In genomic region chr5:80487444-80487828, GRCh38 we compare ENCODE assay signal across 8 cellular contexts. TPM values are rescaled to one million over a fixed set of nuclear protein-coding genes. Genes with fewer than 3 reads are reported as not detected.
DNase-seq lines count a peak whose midpoint lies in the region; ATAC-seq and TF ChIP-seq lines count a peak whose summit lies in the region.

No MANE protein-coding gene starts in this region.

- H4K20me1 ChIP-seq in DND-41 (ENCODE audit: insufficient read depth, low read length), result no peaks in the 10 kb centered on the region

- no peak for TF ChIP-seq EP300 in esophagus muscularis mucosa (IDR thresholded peaks at IDR 0.05)

- TF ChIP-seq POLR2A in esophagus muscularis mucosa (IDR thresholded peaks at IDR 0.05; ENCODE audit: low read depth) (no peak), GM18505 (IDR thresholded peaks at IDR 0.05; ENCODE audit: borderline replicate concordance, extremely low read depth, insufficient read depth, insufficient read length) (no peak)

- H3K4me3 ChIP-seq in DND-41 (ENCODE audit: low read depth in 1 of 2, low read length in 2 of 2) (peak overlapping the region; percentile 65 to 81; a peak in 3 of 4 replicates), RWPE2 (ENCODE audit: severe bottlenecking) (peak overlapping the region; percentile 49), esophagus muscularis mucosa (peak overlapping the region; percentile 69 to 85 (median 75)), parathyroid adenoma (ENCODE audit: low read depth, low read length) (peak overlapping the region; percentile 90)

- H3K36me3 ChIP-seq in DND-41 (ENCODE audit: insufficient read depth, low read length), result peaks cover 28% of the 10 kb centered on the region
- peaks cover 29% of the 10 kb centered on the region for H3K36me3 ChIP-seq in RWPE2 (ENCODE audit: low read depth)
- peaks cover 0 to 4% (median 0%) of the 10 kb centered on the region in 4 donors for H3K36me3 ChIP-seq in esophagus muscularis mucosa
- H3K36me3 ChIP-seq in parathyroid adenoma (ENCODE audit: control insufficient read depth, insufficient read depth, low read length), result no peaks in the 10 kb centered on the region

- H3K9me3 ChIP-seq in DND-41 (ENCODE audit: insufficient read depth, low read length, severe bottlenecking), result peaks cover 15% of the 10 kb centered on the region
- no peaks in the 10 kb centered on the region for H3K9me3 ChIP-seq in RWPE2 (ENCODE audit: severe bottlenecking)
- H3K9me3 ChIP-seq in esophagus muscularis mucosa, result peaks cover 0 to 15% (median 4%) of the 10 kb centered on the region in 4 donors
- H3K9me3 ChIP-seq in parathyroid adenoma (ENCODE audit: control insufficient read depth, low read length), result no peaks in the 10 kb centered on the region

- H3K4me2 ChIP-seq in DND-41 (ENCODE audit: insufficient read depth, low read length) (peak overlapping the region; percentile 86), parathyroid adenoma (ENCODE audit: low read length) (peak overlapping the region; percentile 88)

- ATAC-seq in DND-41 (ENCODE audit: insufficient read depth, low read depth), result no peak
- no peak for ATAC-seq in RWPE2 (ENCODE audit: low read depth)
- ATAC-seq in HG03442 (IDR thresholded peaks at IDR 0.05; ENCODE audit: unreplicated experiment), result no peak
- ATAC-seq in GM18505 (IDR thresholded peaks at IDR 0.05; ENCODE audit: unreplicated experiment), result no peak
- ATAC-seq in GM18517 (IDR thresholded peaks at IDR 0.05; ENCODE audit: unreplicated experiment), result no peak

- intact Hi-C loops in esophagus muscularis mucosa (cut with DNase I), result loop anchor here (5.0 kb wide), 2 partner anchors 170 to 185 kb away; no protein-coding TSS in a partner anchor

- H3K79me2 ChIP-seq in DND-41 (ENCODE audit: insufficient read depth, low read length) (no peaks in the 10 kb centered on the region), parathyroid adenoma (no peaks in the 10 kb centered on the region)

- H3K4me1 ChIP-seq in DND-41 (ENCODE audit: insufficient read depth, low read length) (peaks cover 27% of the 10 kb centered on the region), RWPE2 (ENCODE audit: insufficient read depth, poor library complexity, severe bottlenecking) (peaks cover 7% of the 10 kb centered on the region), esophagus muscularis mucosa (peaks cover 0 to 14% (median 12%) of the 10 kb centered on the region in 4 donors), parathyroid adenoma (no peaks in the 10 kb centered on the region)

- WGBS in esophagus muscularis mucosa, result 59% methylated on average over 18 of the region's 18 CpGs

- H3K27me3 ChIP-seq in DND-41 (ENCODE audit: insufficient read depth, low read length, poor library complexity), result no peaks in the 10 kb centered on the region
- no peaks in the 10 kb centered on the region for H3K27me3 ChIP-seq in RWPE2 (ENCODE audit: insufficient read depth, poor library complexity, severe bottlenecking)
- H3K27me3 ChIP-seq in esophagus muscularis mucosa, result no peaks in the 10 kb centered on the region
- no peaks in the 10 kb centered on the region for H3K27me3 ChIP-seq in parathyroid adenoma (ENCODE audit: control insufficient read depth, insufficient read depth, low read length)

- TF ChIP-seq CTCF in DND-41 (IDR thresholded peaks at IDR 0.05; ENCODE audit: borderline replicate concordance, extremely low read depth, low read length, poor library complexity, severe bottlenecking), result no peak
- no peak for TF ChIP-seq CTCF in RWPE2 (IDR thresholded peaks at IDR 0.05; ENCODE audit: poor library complexity, severe bottlenecking)
- no peak for TF ChIP-seq CTCF in esophagus muscularis mucosa (IDR thresholded peaks at IDR 0.05)
- TF ChIP-seq CTCF in parathyroid adenoma (IDR thresholded peaks at IDR 0.05), result no peak

- DNase-seq in DND-41 (no peak), RWPE2 (ENCODE audit: low spot score) (no peak), esophagus muscularis mucosa (ENCODE audit: extremely low spot score) (no peak), DMS 273 treated with DMSO at 0.1 percent for 48 hours (lab: John Stamatoyannopoulos, UW) (no peak)

- H2AFZ ChIP-seq in DND-41 (ENCODE audit: low read depth, low read length) (peak overlapping the region; percentile 93), parathyroid adenoma (peak overlapping the region; percentile 97)

- H3K9ac ChIP-seq in DND-41 (ENCODE audit: low read depth, low read length) (peak overlapping the region; percentile 63), parathyroid adenoma (no peak overlapping the region)

- H3K27ac ChIP-seq in DND-41 (ENCODE audit: low read length) (peak overlapping the region; percentile 85), RWPE2 (ENCODE audit: poor library complexity, severe bottlenecking) (peak overlapping the region; percentile 59), esophagus muscularis mucosa (replicated peaks in 1 of 4) (peak overlapping the region; percentile 75 to 88 (median 82)), parathyroid adenoma (peak overlapping the region; percentile 88)

RNA-seq across cellular contexts. Expression of gene FAM151B, which starts 0.5 kb away (rescaled TPM):
- total RNA-seq in esophagus muscularis mucosa, result 1 to 10 TPM; 1.6 to 2.6 (median 2.2) TPM
